In the genomic region with DNA sequence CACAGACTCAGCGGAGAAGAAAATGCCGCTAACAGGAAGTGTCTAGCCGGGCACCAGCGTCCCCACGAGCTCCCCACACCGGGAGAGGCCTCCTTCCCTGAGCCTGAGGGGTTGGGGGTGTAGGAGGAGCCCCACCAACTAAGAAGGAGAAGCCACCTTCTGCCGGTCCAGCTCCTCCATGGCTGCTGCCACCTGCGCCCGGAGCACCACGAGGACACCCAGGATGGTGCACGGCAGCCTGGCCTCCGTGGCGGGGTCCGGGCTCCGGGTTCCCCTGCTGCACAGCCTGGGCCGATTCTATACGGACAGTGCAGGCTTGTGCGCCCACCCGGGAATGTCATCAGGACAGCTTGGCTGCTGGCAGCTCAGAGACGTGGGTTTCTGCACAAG, we compare ENCODE assay signal across 16 cellular contexts. TPM values are rescaled to one million over a fixed set of nuclear protein-coding genes. Genes with fewer than 3 reads are reported as not detected.
"Had no signal": no experiment of that assay in that cellular context is flagged by ENCODE, and none has a peak within 500 bp of the region (broad histone marks: within the 10 kb centered on the region; RNA-seq: fewer than 3 reads in every experiment).

No MANE protein-coding gene starts in this region.

- H3K27ac ChIP-seq: gastroesophageal sphincter, thoracic aorta had no signal

- H3K36me3 ChIP-seq: gastroesophageal sphincter, thoracic aorta had no signal

- H3K27me3 Mint-ChIP-seq: activated CD4-positive, alpha-beta T cell treated with anti-CD3 and anti-CD28 coated beads, Interleukin-2, amount 10 ng/mL, durations not matched to agents 7 days and 5 days had no signal

- H3K4me3 Mint-ChIP-seq: activated CD4-positive, alpha-beta T cell treated with anti-CD3 and anti-CD28 coated beads, Interleukin-2, amount 10 ng/mL, durations not matched to agents 7 days and 5 days; activated CD8-positive, alpha-beta T cell treated with anti-CD3 and anti-CD28 coated beads, Interleukin-2, amount 10 ng/mL, durations not matched to agents 7 days and 5 days; activated naive CD4-positive, alpha-beta T cell treated with anti-CD3 and anti-CD28 coated beads, Interleukin-2, amount 50 U/mL, for 24 hours; dendritic cell treated with granulocyte-macrophage colony-stimulating factor and Interleukin-4, amounts not matched to agents 40 ng/mL and 50 ng/mL, for 4 days; natural killer cell treated with Interleukin-12 subunit alpha and Interleukin-12 subunit beta and Interleukin-15 and Interleukin-18, amount 100 ng/mL, for 72 hours; stimulated activated effector memory CD8-positive, alpha-beta T cell treated with anti-CD3 and anti-CD28 coated beads, Interleukin-12 subunit alpha, Interleukin-12 subunit beta, amount 100 ng/mL, for 72 hours; WTC11 had no signal

- H3K4me1 Mint-ChIP-seq: activated CD4-positive, alpha-beta T cell treated with anti-CD3 and anti-CD28 coated beads, Interleukin-2, amount 10 ng/mL, durations not matched to agents 7 days and 5 days; activated naive CD4-positive, alpha-beta T cell treated with anti-CD3 and anti-CD28 coated beads, Interleukin-2, amount 50 U/mL, for 24 hours; stimulated activated effector memory CD8-positive, alpha-beta T cell treated with anti-CD3 and anti-CD28 coated beads, Interleukin-12 subunit alpha, Interleukin-12 subunit beta, amount 100 ng/mL, for 72 hours had no signal

- H3K36me3 Mint-ChIP-seq: stimulated activated effector memory CD8-positive, alpha-beta T cell treated with anti-CD3 and anti-CD28 coated beads, Interleukin-12 subunit alpha, Interleukin-12 subunit beta, amount 100 ng/mL, for 72 hours had no signal

- H3K27ac Mint-ChIP-seq: activated CD4-positive, alpha-beta T cell treated with anti-CD3 and anti-CD28 coated beads, Interleukin-2, amount 10 ng/mL, durations not matched to agents 7 days and 5 days; activated CD8-positive, alpha-beta T cell treated with anti-CD3 and anti-CD28 coated beads, Interleukin-2, amount 10 ng/mL, durations not matched to agents 7 days and 5 days; activated naive CD4-positive, alpha-beta T cell treated with anti-CD3 and anti-CD28 coated beads, Interleukin-2, amount 50 U/mL, for 24 hours; dendritic cell treated with granulocyte-macrophage colony-stimulating factor and Interleukin-4, amounts not matched to agents 40 ng/mL and 50 ng/mL, for 4 days; natural killer cell treated with Interleukin-12 subunit alpha and Interleukin-12 subunit beta and Interleukin-15 and Interleukin-18, amount 100 ng/mL, for 72 hours; stimulated activated effector memory CD8-positive, alpha-beta T cell treated with anti-CD3 and anti-CD28 coated beads, Interleukin-12 subunit alpha, Interleukin-12 subunit beta, amount 100 ng/mL, for 72 hours; WTC11 had no signal

- H3K4me3 ChIP-seq: gastroesophageal sphincter, thoracic aorta had no signal

RNA-seq across cellular contexts. Expression of a gene that starts 0.3 kb away (rescaled TPM):
- total RNA-seq: activated CD4-positive, alpha-beta T cell treated with anti-CD3 and anti-CD28 coated beads, Interleukin-2, amount 10 ng/mL, durations not matched to agents 7 days and 5 days; activated CD8-positive, alpha-beta T cell treated with anti-CD3 and anti-CD28 coated beads, Interleukin-2, amount 10 ng/mL, durations not matched to agents 7 days and 5 days; astrocyte; bronchial epithelial cell; esophagus mucosa; gastroesophageal sphincter; left ventricle myocardium superior; natural killer cell treated with Interleukin-12 subunit alpha and Interleukin-12 subunit beta and Interleukin-15 and Interleukin-18, amount 100 ng/mL, for 72 hours; thoracic aorta; urinary bladder; WTC11 had no signal
- polyA plus RNA-seq: adipose tissue, small intestine, urinary bladder had no signal

RNA-seq across cellular contexts. Expression of a gene that starts 6.6 kb away (rescaled TPM):
- total RNA-seq: activated CD4-positive, alpha-beta T cell treated with anti-CD3 and anti-CD28 coated beads, Interleukin-2, amount 10 ng/mL, durations not matched to agents 7 days and 5 days; activated CD8-positive, alpha-beta T cell treated with anti-CD3 and anti-CD28 coated beads, Interleukin-2, amount 10 ng/mL, durations not matched to agents 7 days and 5 days; astrocyte; bronchial epithelial cell; esophagus mucosa; gastroesophageal sphincter; natural killer cell treated with Interleukin-12 subunit alpha and Interleukin-12 subunit beta and Interleukin-15 and Interleukin-18, amount 100 ng/mL, for 72 hours; thoracic aorta; urinary bladder had no signal
- polyA plus RNA-seq: adipose tissue, urinary bladder had no signal

RNA-seq across cellular contexts. Expression of a gene that starts 9.4 kb away (rescaled TPM):
- total RNA-seq: activated CD4-positive, alpha-beta T cell treated with anti-CD3 and anti-CD28 coated beads, Interleukin-2, amount 10 ng/mL, durations not matched to agents 7 days and 5 days; activated CD8-positive, alpha-beta T cell treated with anti-CD3 and anti-CD28 coated beads, Interleukin-2, amount 10 ng/mL, durations not matched to agents 7 days and 5 days; astrocyte; bronchial epithelial cell; natural killer cell treated with Interleukin-12 subunit alpha and Interleukin-12 subunit beta and Interleukin-15 and Interleukin-18, amount 100 ng/mL, for 72 hours; urinary bladder; WTC11 had no signal

RNA-seq across cellular contexts. Expression of a gene that starts 15.0 kb away (rescaled TPM):
- total RNA-seq: activated CD4-positive, alpha-beta T cell treated with anti-CD3 and anti-CD28 coated beads, Interleukin-2, amount 10 ng/mL, durations not matched to agents 7 days and 5 days; astrocyte; bronchial epithelial cell; urinary bladder had no signal
